In genomic region chr4:119310826-119311225, GRCh38 we compare ENCODE assay signal across 31 cellular contexts. TPM values are rescaled to one million over a fixed set of nuclear protein-coding genes. Genes with fewer than 3 reads are reported as not detected.
"Had no signal": no experiment of that assay in that cellular context is flagged by ENCODE, and none has a peak within 500 bp of the region (broad histone marks: within the 10 kb centered on the region; RNA-seq: fewer than 3 reads in every experiment).

No MANE protein-coding gene starts in this region.

- H3K9me3 ChIP-seq: adrenal gland, breast epithelium, colonic mucosa, heart right ventricle, left ventricle myocardium inferior, right atrium auricular region, uterus had no signal

- H3K27ac Mint-ChIP-seq: activated naive CD8-positive, alpha-beta T cell; activated T-cell treated with anti-CD3 and anti-CD28 coated beads, Interleukin-2, amount 50 U/mL, for 72 hours; effector memory CD8-positive, alpha-beta T cell; mesothelial cell of epicardium; nephron progenitor cell; T-cell; type B pancreatic cell had no signal

- ATAC-seq: activated T-cell treated with anti-CD3 and anti-CD28 coated beads, Interleukin-2, amount 50 U/mL, for 72 hours; effector memory CD8-positive, alpha-beta T cell; stimulated activated naive CD8-positive, alpha-beta T cell treated with anti-CD3 and anti-CD28 coated beads, Interleukin-15, Interleukin-2, amounts not matched to agents 100 U/mL and 50 U/mL, for 24 hours; T-cell had no signal

- H3K9me3 Mint-ChIP-seq: activated T-cell treated with anti-CD3 and anti-CD28 coated beads, Interleukin-2, amount 50 U/mL, for 72 hours; effector memory CD8-positive, alpha-beta T cell; naive B cell; nephron progenitor cell; T-cell; type B pancreatic cell had no signal

- H3K36me3 ChIP-seq: adrenal gland, breast epithelium, colonic mucosa, heart right ventricle, left ventricle myocardium inferior, right atrium auricular region, uterus had no signal

- H3K27ac ChIP-seq: adrenal gland, breast epithelium, colonic mucosa, heart right ventricle, left ventricle myocardium inferior, right atrium auricular region, uterus, VCaP had no signal

- H3K27me3 ChIP-seq: adrenal gland, breast epithelium, colonic mucosa, heart right ventricle, right atrium auricular region, uterus had no signal

- H3K27me3 Mint-ChIP-seq: type B pancreatic cell had no signal

- H3K4me3 ChIP-seq: adrenal gland, breast epithelium, colonic mucosa, heart right ventricle, left ventricle myocardium inferior, lung, right atrium auricular region, uterus had no signal

- H3K36me3 Mint-ChIP-seq: activated naive CD8-positive, alpha-beta T cell; naive B cell; T-cell; type B pancreatic cell had no signal

- H3K4me1 ChIP-seq: adrenal gland, breast epithelium, colonic mucosa, right atrium auricular region, uterus had no signal

- DNase-seq: activated CD4-positive, alpha-beta T cell treated with anti-CD3 and anti-CD28 coated beads for 4 hours; activated CD4-positive, alpha-beta T cell treated with anti-CD3 and anti-CD28 coated beads, Interleukin-2, amount 50 U/mL, for 4 hours; activated naive CD4-positive, alpha-beta T cell; activated T-cell treated with anti-CD3 and anti-CD28 coated beads for 4 hours; activated T-cell treated with anti-CD3 and anti-CD28 coated beads, Interleukin-2, amount 50 U/mL, for 72 hours; adrenal gland; central memory CD4-positive, alpha-beta T cell; colonic mucosa; effector memory CD8-positive, alpha-beta T cell; heart right ventricle; left ventricle myocardium inferior; naive B cell; nephron progenitor cell; nucleus accumbens; stimulated activated CD4-positive, alpha-beta T cell treated with anti-CD3 and anti-CD28 coated beads, Interleukin-2, amount 100 ng/mL, for 48 hours; stimulated activated naive CD8-positive, alpha-beta T cell treated with anti-CD3 and anti-CD28 coated beads, Interleukin-15, Interleukin-2, amounts not matched to agents 100 U/mL and 50 U/mL, for 24 hours; T-cell; uterus had no signal

- H3K4me3 Mint-ChIP-seq: activated naive CD8-positive, alpha-beta T cell; activated T-cell treated with anti-CD3 and anti-CD28 coated beads, Interleukin-2, amount 50 U/mL, for 72 hours; effector memory CD8-positive, alpha-beta T cell; mesothelial cell of epicardium; naive B cell; nephron progenitor cell; T-cell; type B pancreatic cell had no signal

- H3K4me1 Mint-ChIP-seq: mesothelial cell of epicardium, naive B cell, nephron progenitor cell had no signal

RNA-seq across cellular contexts. Expression of gene FABP2, which starts 11.1 kb away (rescaled TPM):
- total RNA-seq: activated T-cell treated with anti-CD3 and anti-CD28 coated beads, Interleukin-2, amount 50 U/mL, for 72 hours; astrocyte; breast epithelium; fibroblast of lung; glomerular endothelial cell; left ventricle myocardium inferior; lung; mesothelial cell of epicardium; pulmonary artery endothelial cell; subcutaneous adipose tissue; T-cell; uterus had no signal
- polyA plus RNA-seq: esophagus, fibroblast of lung, lung had no signal
